Comparison of ENCODE assay signal across 11 cellular contexts in the genomic region with DNA sequence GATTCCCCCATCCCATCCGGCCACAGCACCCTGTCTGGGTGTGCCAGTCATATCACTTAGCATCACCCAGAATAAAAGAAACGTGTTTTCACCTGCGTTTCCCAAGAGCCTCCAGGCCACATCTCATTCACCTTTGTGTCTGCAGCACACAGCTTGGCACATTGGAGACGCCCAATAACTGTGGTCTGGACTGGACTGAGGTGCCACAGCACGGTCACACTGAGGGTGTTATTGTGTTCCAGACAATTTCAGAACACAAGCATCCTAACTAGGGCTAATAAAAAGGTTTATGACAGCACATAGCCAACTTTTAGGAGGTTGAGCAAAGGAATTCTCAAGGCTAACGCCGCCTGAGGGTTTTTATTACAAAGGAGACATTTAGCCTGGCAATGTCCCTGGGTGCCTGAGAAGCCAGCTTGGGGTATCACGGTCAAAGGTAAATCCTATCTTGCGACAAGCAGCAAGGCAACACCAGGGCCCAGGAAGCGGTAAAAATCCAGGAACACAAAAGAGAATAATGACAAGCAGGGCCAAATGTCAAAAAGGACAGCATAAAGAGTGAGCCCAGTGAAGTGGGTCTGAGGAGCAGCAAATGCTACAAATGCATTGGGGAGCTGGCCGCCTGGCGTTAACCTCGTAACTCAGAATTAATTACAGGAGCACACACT. TPM values are rescaled to one million over a fixed set of nuclear protein-coding genes. Genes with fewer than 3 reads are reported as not detected.
DNase-seq lines count a peak whose midpoint lies in the region; ATAC-seq and TF ChIP-seq lines count a peak whose summit lies in the region.
"Had no signal": no experiment of that assay in that cellular context is flagged by ENCODE, and none has a peak within 500 bp of the region (broad histone marks: within the 10 kb centered on the region; RNA-seq: fewer than 3 reads in every experiment).

No MANE protein-coding gene starts in this region.

- DNase-seq in NCI-H345 treated with DMSO at 0.1 percent for 48 hours (lab: John Stamatoyannopoulos, UW; ENCODE audit: unreplicated experiment) (peak; percentile 60), epithelial cell of prostate (ENCODE audit: low read depth, low spot score) (no peak), stomach (no peak), caudate nucleus (lab: John Stamatoyannopoulos, UW) (no peak), DMS53 (lab: John Stamatoyannopoulos, UW) (no peak)
- no peak for DNase-seq in stimulated activated effector memory CD8-positive, alpha-beta T cell treated with anti-CD3 and anti-CD28 coated beads, Interleukin-12 subunit alpha, Interleukin-12 subunit beta, amount 100 ng/mL, for 72 hours (ENCODE audit: low spot score in 2 of 2)
- DNase-seq: activated B cell treated with CpG ODN at 0.5 μM for 24 hours; CD8-positive, alpha-beta memory T cell; NCI-H1436 had no signal

- no peaks in the 10 kb centered on the region for H3K9me3 Mint-ChIP-seq in stimulated activated effector memory CD8-positive, alpha-beta T cell treated with anti-CD3 and anti-CD28 coated beads, Interleukin-12 subunit alpha, Interleukin-12 subunit beta, amount 100 ng/mL, for 72 hours
- H3K9me3 Mint-ChIP-seq: activated B cell treated with CpG ODN at 0.5 μM for 24 hours had no signal

- ATAC-seq in stimulated activated effector memory CD8-positive, alpha-beta T cell treated with anti-CD3 and anti-CD28 coated beads, Interleukin-12 subunit alpha, Interleukin-12 subunit beta, amount 100 ng/mL, for 72 hours: no peak

- 0 out of 2 replicates have a peak overlapping the region, but pooled peaks have one; percentile 17 for H3K9ac ChIP-seq in HUES48 (ENCODE audit: low read depth, low read length)

- no peaks in the 10 kb centered on the region for H3K36me3 Mint-ChIP-seq in stimulated activated effector memory CD8-positive, alpha-beta T cell treated with anti-CD3 and anti-CD28 coated beads, Interleukin-12 subunit alpha, Interleukin-12 subunit beta, amount 100 ng/mL, for 72 hours
- H3K36me3 Mint-ChIP-seq: CD8-positive, alpha-beta memory T cell had no signal

- H3K27ac ChIP-seq in HUES48 (ENCODE audit: low read depth, low read length): peak overlapping the region; percentile 96
- peak overlapping the region; percentile 71 for H3K27ac ChIP-seq in epithelial cell of prostate
- H3K27ac ChIP-seq in stomach: peak overlapping the region; percentile 71 to 84 (median 79)
- no peak overlapping the region for H3K27ac ChIP-seq in caudate nucleus (ENCODE audit: low read depth, low read length)

- no peaks in the 10 kb centered on the region for H3K36me3 ChIP-seq in HUES48 (ENCODE audit: control insufficient read depth, insufficient read depth, low read length)
- H3K36me3 ChIP-seq in stomach: no peaks in the 10 kb centered on the region

- H3K27me3 ChIP-seq in HUES48 (ENCODE audit: control insufficient read depth, insufficient read depth, low read length): peaks cover 9% of the 10 kb centered on the region; the same call in 1 of the 2 replicates
- H3K27me3 ChIP-seq in stomach: peaks cover 0 to 60% (median 13%) of the 10 kb centered on the region in 3 donors

- H3K4me3 Mint-ChIP-seq in stimulated activated effector memory CD8-positive, alpha-beta T cell treated with anti-CD3 and anti-CD28 coated beads, Interleukin-12 subunit alpha, Interleukin-12 subunit beta, amount 100 ng/mL, for 72 hours: no peak overlapping the region

- no peak overlapping the region for H3K27ac Mint-ChIP-seq in stimulated activated effector memory CD8-positive, alpha-beta T cell treated with anti-CD3 and anti-CD28 coated beads, Interleukin-12 subunit alpha, Interleukin-12 subunit beta, amount 100 ng/mL, for 72 hours
- H3K27ac Mint-ChIP-seq: activated B cell treated with CpG ODN at 0.5 μM for 24 hours had no signal

- H3K4me3 ChIP-seq in HUES48 (ENCODE audit: low read depth, low read length) (peak overlapping the region; percentile 83), stomach (peak overlapping the region in 1 of 4 donors; percentile 62)

- no peak for TF ChIP-seq POLR2A in stomach (IDR thresholded peaks at IDR 0.05)

- H3K4me1 Mint-ChIP-seq in stimulated activated effector memory CD8-positive, alpha-beta T cell treated with anti-CD3 and anti-CD28 coated beads, Interleukin-12 subunit alpha, Interleukin-12 subunit beta, amount 100 ng/mL, for 72 hours: peaks cover 11% of the 10 kb centered on the region

- 46 to 75% (median 54%) methylated on average over 13 of the region's 13 CpGs for WGBS in stomach, 5 donors

- no peak for TF ChIP-seq EP300 in stomach (IDR thresholded peaks at IDR 0.05)

- TF ChIP-seq CTCF in stomach (IDR thresholded peaks at IDR 0.05): no peak

- intact Hi-C loops in stomach (cut with DNase I; ENCODE audit: low total_unique reads): loop anchor here (5.0 kb wide), 1 partner anchor 70 kb away; no protein-coding TSS in a partner anchor

- no peaks in the 10 kb centered on the region for H3K9me3 ChIP-seq in HUES48 (ENCODE audit: control insufficient read depth, insufficient read depth, low read length)
- no peaks in the 10 kb centered on the region for H3K9me3 ChIP-seq in stomach

- peaks cover 62% of the 10 kb centered on the region for H3K4me1 ChIP-seq in HUES48 (ENCODE audit: control insufficient read depth, insufficient read depth, low read length)
- H3K4me1 ChIP-seq in stomach: peaks cover 33 to 67% (median 65%) of the 10 kb centered on the region in 4 donors

RNA-seq across cellular contexts. Expression of a gene that starts 3.4 kb away (rescaled TPM):
- total RNA-seq in stomach: 10 to 100 TPM; 12.3 to 52.4 (median 26.1) TPM
- 10 to 100 TPM in 2 of 3 donors, 1 to 10 TPM in 1; 9.2 to 44.3 (median 22.8) TPM for polyA plus RNA-seq in stomach
- total RNA-seq: mononuclear cell had no signal
- polyA plus RNA-seq: CD8-positive, alpha-beta memory T cell had no signal
